In the genomic region with DNA sequence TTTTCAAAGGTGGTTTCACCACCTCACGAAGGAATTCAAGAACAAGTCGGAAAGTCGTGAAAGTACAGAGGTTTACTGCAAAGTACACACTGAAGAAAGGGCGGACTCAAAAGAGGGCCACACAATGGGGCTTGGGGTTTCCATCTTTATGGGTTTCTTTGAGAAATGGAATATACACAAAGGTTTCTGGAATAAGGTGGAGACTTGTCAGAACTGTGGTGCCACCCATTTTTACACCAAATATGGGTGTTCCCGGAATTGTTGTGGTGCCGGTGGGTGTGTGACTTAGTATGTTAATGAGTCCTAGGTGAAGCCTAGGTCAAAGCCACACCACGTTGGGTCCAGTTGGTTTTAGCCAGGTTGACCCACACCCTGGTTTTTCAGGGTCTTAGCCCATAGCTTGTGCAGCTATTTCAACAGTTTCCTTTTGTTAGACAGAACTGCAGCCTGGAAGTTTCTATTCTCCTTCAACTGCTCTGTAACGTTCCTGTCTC, we compare ENCODE assay signal across 8 cellular contexts. TPM values are rescaled to one million over a fixed set of nuclear protein-coding genes. Genes with fewer than 3 reads are reported as not detected.
A peak's percentile ranks its signal among the peaks of the same experiment; 100 is the strongest.
DNase-seq lines count a peak whose midpoint lies in the region; ATAC-seq, FAIRE-seq and TF ChIP-seq lines count a peak whose summit lies in the region.

No MANE protein-coding gene starts in this region.

- peaks cover 2% of the 10 kb centered on the region in 2 donors for H3K9me3 Mint-ChIP-seq in natural killer cell

- TF ChIP-seq RAD21 in Ishikawa (IDR thresholded peaks at IDR 0.05; ENCODE audit: low read depth) = no peak

- TF ChIP-seq EP300 in Ishikawa (IDR thresholded peaks at IDR 0.05; ENCODE audit: borderline replicate concordance) = no peak

- H3K4me3 ChIP-seq in bronchial epithelial cell (ENCODE audit: low read depth, low read length) = peak overlapping the region; percentile 84

- no peaks in the 10 kb centered on the region for H3K36me3 Mint-ChIP-seq in natural killer cell

- no peak for TF ChIP-seq POLR2A in GM12891 (IDR thresholded peaks at IDR 0.05; ENCODE audit: low read depth, low read length)

- no peak for ATAC-seq in natural killer cell
- ATAC-seq in HG03442 (IDR thresholded peaks at IDR 0.05; ENCODE audit: unreplicated experiment) = no peak

- H3K27me3 ChIP-seq in bronchial epithelial cell (ENCODE audit: control insufficient read depth, insufficient read depth, low read length) = no peaks in the 10 kb centered on the region

- intact Hi-C loops in natural killer cell (cut with micrococcal nuclease) = loop anchor here (1.0 to 5.0 kb wide), 3 partner anchors 20 to 89 kb away; partner anchors contain the start of genes ATMIN, CENPN and CMC2

- peak overlapping the region; percentile 65 for H3K4me3 Mint-ChIP-seq in natural killer cell

- DNase-seq in Ammon's horn (ENCODE audit: low spot score) (peak; percentile 8), bronchial epithelial cell (ENCODE audit: low read depth) (no peak), natural killer cell (no peak), GM12891 (ENCODE audit: insufficient read length, low spot score) (no peak), H4 (ENCODE audit: low spot score) (no peak)
- no peak for DNase-seq in stimulated activated CD4-positive, alpha-beta T cell treated with anti-CD3 and anti-CD28 coated beads, Interleukin-4, amount 100 ng/mL, for 1 hour

- H3K27ac Mint-ChIP-seq in natural killer cell = peak overlapping the region; percentile 72 to 84

- no peaks in the 10 kb centered on the region for H3K27me3 Mint-ChIP-seq in natural killer cell (ENCODE audit: low read depth in 2 of 2)

- FAIRE-seq in bronchial epithelial cell (lab: Jason Lieb, UNC) = no peak
- FAIRE-seq in GM12891 (lab: Jason Lieb, UNC) = no peak

- TF ChIP-seq CTCF in bronchial epithelial cell (IDR thresholded peaks at IDR 0.05; ENCODE audit: insufficient read depth, low read length, severe bottlenecking) (no peak), natural killer cell (IDR thresholded peaks at IDR 0.05) (no peak)

- peaks cover 6% of the 10 kb centered on the region in 2 donors for H3K4me1 Mint-ChIP-seq in natural killer cell

- H3K36me3 ChIP-seq in bronchial epithelial cell (ENCODE audit: control insufficient read depth, insufficient read depth, low read length) = no peaks in the 10 kb centered on the region

TF ChIP-seq in Ishikawa, 13 proteins besides CTCF, POLR2A, EP300 and RAD21:
- TF ChIP-seq TAF1 (IDR thresholded peaks at IDR 0.05; ENCODE audit: low read depth) = no peak
- peak; percentile 66 for TF ChIP-seq MAX (IDR thresholded peaks at IDR 0.05)

TF ChIP-seq in GM12891, 5 proteins besides CTCF, POLR2A, EP300 and RAD21:
- TF ChIP-seq PAX5 (IDR thresholded peaks at IDR 0.05; ENCODE audit: insufficient read depth, low read length, severe bottlenecking) (no peak), POU2F2 (IDR thresholded peaks at IDR 0.05; ENCODE audit: low read depth, low read length) (no peak), POLR2AphosphoS5 (IDR thresholded peaks at IDR 0.05; ENCODE audit: low read depth, low read length) (no peak)
TF ChIP-seq in GM12891: peak in this region for 0.

RNA-seq across cellular contexts. Expression of gene GCSH, which starts 0.6 kb away (rescaled TPM):
- total RNA-seq in bronchial epithelial cell = 14.6 and 17.6 TPM in 2 replicates
- total RNA-seq in natural killer cell = 1 to 10 TPM; 2.6 to 4.3 (median 2.7) TPM
- 15.0 TPM for polyA plus RNA-seq in GM12891 (2012; ENCODE audit: low read depth, missing spikeins)
- 38.5 and 50.2 TPM in 2 replicates for total RNA-seq in H4 (2014; rRNA removed; shearing (Covaris generic))

RNA-seq across cellular contexts. Expression of gene C16orf46, which starts 19.7 kb away (rescaled TPM):
- total RNA-seq in bronchial epithelial cell (0.26 and 0.53 TPM in 2 replicates), natural killer cell (not detected)
- 0.05 TPM for polyA plus RNA-seq in GM12891 (2012; ENCODE audit: low read depth, missing spikeins)
- total RNA-seq in H4 (2014; rRNA removed; shearing (Covaris generic)) = 0.48 and 0.80 TPM in 2 replicates
